In genomic region chr6:151058021-151058733, GRCh38 we compare ENCODE assay signal across 14 cellular contexts.
DNase-seq lines count a peak whose midpoint lies in the region; ATAC-seq, FAIRE-seq and TF ChIP-seq lines count a peak whose summit lies in the region.
"Had no signal": no experiment of that assay in that cellular context is flagged by ENCODE, and none has a peak within 500 bp of the region (broad histone marks: within the 10 kb centered on the region; RNA-seq: fewer than 3 reads in every experiment).

No MANE protein-coding gene starts in this region.

- H3K4me1 ChIP-seq in BLaER1 (peaks cover 38% of the 10 kb centered on the region), Panc1 (ENCODE audit: control insufficient read depth, insufficient read depth, low read length) (peaks cover 60% of the 10 kb centered on the region), endothelial cell of umbilical vein (ENCODE audit: control insufficient read depth, extremely low read depth, insufficient read depth, low read length) (peaks cover 45% of the 10 kb centered on the region)
- no peaks in the 10 kb centered on the region for H3K4me1 ChIP-seq in effector memory CD4-positive, alpha-beta T cell (ENCODE audit: control insufficient read depth, insufficient read depth, low read length, poor library complexity, severe bottlenecking)
- H3K4me1 ChIP-seq: lower lobe of right lung had no signal

- ATAC-seq in Panc1, result no peak
- no peak for ATAC-seq in HG03280 (IDR thresholded peaks at IDR 0.05; ENCODE audit: unreplicated experiment)
- ATAC-seq: lower lobe of right lung had no signal

- in situ Hi-C loops in Panc1 (cut with HindIII; ENCODE audit: low pct_unique_long_range_greater_than_20kb, low sequenced_read_pairs), result no loop called here

- FAIRE-seq in endothelial cell of umbilical vein (lab: Jason Lieb, UNC), result no peak
- FAIRE-seq: K562 had no signal

- peaks cover 36% of the 10 kb centered on the region for H3K36me3 ChIP-seq in BLaER1
- H3K36me3 ChIP-seq in Panc1 (ENCODE audit: control insufficient read depth, insufficient read depth, low read length), result no peaks in the 10 kb centered on the region
- H3K36me3 ChIP-seq in endothelial cell of umbilical vein (ENCODE audit: control insufficient read depth in 2 of 2, extremely low read depth in 1 of 2, insufficient read depth in 2 of 2, low read length in 2 of 2), result peaks cover 0 to 5% of the 10 kb centered on the region in 2 experiments
- H3K36me3 ChIP-seq in effector memory CD4-positive, alpha-beta T cell (ENCODE audit: control insufficient read depth, insufficient read depth, low read length), result no peaks in the 10 kb centered on the region
- H3K36me3 ChIP-seq: lower lobe of right lung had no signal

- TF ChIP-seq CTCF in Panc1 (IDR thresholded peaks at IDR 0.05) (no peak), endothelial cell of umbilical vein (IDR thresholded peaks at IDR 0.05; ENCODE audit: extremely low read depth in 1 of 2, insufficient read depth in 1 of 2, low read depth in 1 of 2, low read length in 2 of 2) (no peak)

- no peak overlapping the region for H2AFZ ChIP-seq in endothelial cell of umbilical vein (ENCODE audit: low read depth, low read length)

- CTCF ChIA-PET in Panc1 (lab: Charles Lee) (no interaction called here), endothelial cell of umbilical vein (lab: Charles Lee) (interaction anchor here (0.6 to 4.7 kb wide), 5 partner anchors 10 to 276 kb away, joined by 3 to 24 read pairs (median 4); no protein-coding TSS in a partner anchor)

- no peaks in the 10 kb centered on the region for H3K9me1 ChIP-seq in endothelial cell of umbilical vein (replicated peaks; ENCODE audit: control insufficient read depth, extremely low read depth, insufficient read depth, low read length)

- H3K9ac ChIP-seq in BLaER1 (no peak overlapping the region), endothelial cell of umbilical vein (replicated peaks; ENCODE audit: extremely low read depth, insufficient read depth, low read length) (no peak overlapping the region)

- no peaks in the 10 kb centered on the region for H3K27me3 ChIP-seq in BLaER1
- no peaks in the 10 kb centered on the region for H3K27me3 ChIP-seq in Panc1 (ENCODE audit: control insufficient read depth, insufficient read depth, low read length)
- H3K27me3 ChIP-seq in endothelial cell of umbilical vein (ENCODE audit: control insufficient read depth in 2 of 2, insufficient read depth in 2 of 2, low read length in 2 of 2), result no peaks in the 10 kb centered on the region
- no peaks in the 10 kb centered on the region for H3K27me3 ChIP-seq in effector memory CD4-positive, alpha-beta T cell (replicated peaks; ENCODE audit: control insufficient read depth, insufficient read depth, low read length, poor library complexity, severe bottlenecking)

- BruUV-seq in Panc1 (replicated peaks; lab: Mats Ljungman, UMichigan), result no TSS peak
- BruUV-seq in endothelial cell of umbilical vein (replicated peaks; lab: Mats Ljungman, UMichigan), result no TSS peak

- H4K20me1 ChIP-seq in BLaER1 (no peaks in the 10 kb centered on the region), endothelial cell of umbilical vein (replicated peaks; ENCODE audit: control insufficient read depth, extremely low read depth, insufficient read depth, low read length) (no peaks in the 10 kb centered on the region)

- H3K27ac ChIP-seq in BLaER1 (no peak overlapping the region), Panc1 (ENCODE audit: low read length) (peak overlapping the region; percentile 98), endothelial cell of umbilical vein (ENCODE audit: insufficient read depth, low read depth, low read length) (peak overlapping the region; percentile 95), caudate nucleus (ENCODE audit: low read depth, low read length) (no peak overlapping the region)
- no peak overlapping the region for H3K27ac ChIP-seq in effector memory CD4-positive, alpha-beta T cell (ENCODE audit: insufficient read depth, low read length, poor library complexity, severe bottlenecking)
- H3K27ac ChIP-seq: lower lobe of right lung had no signal

- H3K79me2 ChIP-seq in endothelial cell of umbilical vein (ENCODE audit: control insufficient read depth, insufficient read depth, low read length), result peaks cover 9% of the 10 kb centered on the region

- TF ChIP-seq POLR2A in endothelial cell of umbilical vein (IDR thresholded peaks at IDR 0.05; ENCODE audit: low read depth, low read length), result no peak

- no peaks in the 10 kb centered on the region for H3K9me3 ChIP-seq in BLaER1
- H3K9me3 ChIP-seq in Panc1 (ENCODE audit: control insufficient read depth, insufficient read depth, low read depth, low read length), result no peaks in the 10 kb centered on the region
- no peaks in the 10 kb centered on the region for H3K9me3 ChIP-seq in endothelial cell of umbilical vein (replicated peaks; ENCODE audit: control insufficient read depth, insufficient read depth, low read length)
- no peaks in the 10 kb centered on the region for H3K9me3 ChIP-seq in effector memory CD4-positive, alpha-beta T cell (ENCODE audit: control insufficient read depth, low read length)
- H3K9me3 ChIP-seq: lower lobe of right lung had no signal

- dilution Hi-C loops in endothelial cell of umbilical vein (cut with MboI; ENCODE audit: extremely low pct_ligation_motif_present, low sequenced_read_pairs), result no loop called here

- POLR2A ChIA-PET in Panc1 (lab: Charles Lee) (interaction anchor here (0.6 kb wide), 1 partner anchor 182 kb away, joined by 3 read pairs; no protein-coding TSS in a partner anchor), endothelial cell of umbilical vein (lab: Charles Lee) (no interaction called here)

- intact Hi-C loops in Panc1 (cut with micrococcal nuclease; ENCODE audit: unreplicated experiment) (no loop called here), endothelial cell of umbilical vein (cut with micrococcal nuclease) (no loop called here)

- DNase-seq in Panc1 (ENCODE audit: low read depth, low spot score), result no peak
- DNase-seq in endothelial cell of umbilical vein (ENCODE audit: low read depth, low spot score), result no peak
- peak; percentile 60 for DNase-seq in mesenteric fat pad (ENCODE audit: low spot score)
- no peak for DNase-seq in caudate nucleus (lab: John Stamatoyannopoulos, UW)
- DNase-seq in AG20443 (ENCODE audit: low spot score), result no peak
- no peak for DNase-seq in effector memory CD4-positive, alpha-beta T cell
- DNase-seq: activated naive CD4-positive, alpha-beta T cell treated with anti-CD3 and anti-CD28 coated beads for 36 hours; lower lobe of right lung; NCI-H1092; stimulated activated naive CD4-positive, alpha-beta T cell treated with Interleukin-2 at 50 U/mL for 16 hours; T-helper 1 cell had no signal

- H3K4me3 ChIP-seq in BLaER1, result no peak overlapping the region
- no peak overlapping the region for H3K4me3 ChIP-seq in Panc1 (ENCODE audit: low read depth in 2 of 2, low read length in 2 of 2)
- H3K4me3 ChIP-seq in endothelial cell of umbilical vein (replicated peaks in 1 of 3; ENCODE audit: insufficient read depth in 1 of 3, low read depth in 1 of 3, low read length in 3 of 3), result no peak overlapping the region
- no peak overlapping the region for H3K4me3 ChIP-seq in effector memory CD4-positive, alpha-beta T cell (ENCODE audit: insufficient read depth, low read depth, low read length, poor library complexity, severe bottlenecking)
- H3K4me3 ChIP-seq: K562, lower lobe of right lung had no signal

- H3K4me2 ChIP-seq in BLaER1 (peak overlapping the region; percentile 18), endothelial cell of umbilical vein (ENCODE audit: insufficient read depth, low read length) (no peak overlapping the region)

TF ChIP-seq in endothelial cell of umbilical vein, 7 proteins besides CTCF, POLR2A, EP300 and RAD21:
- TF ChIP-seq FOS (IDR thresholded peaks at IDR 0.05; ENCODE audit: borderline replicate concordance, insufficient read depth, low read length) (no peak), EZH2 (IDR thresholded peaks at IDR 0.05; ENCODE audit: borderline replicate concordance, low read depth, low read length, severe bottlenecking) (no peak), MAX (IDR thresholded peaks at IDR 0.05; ENCODE audit: insufficient read depth, insufficient read length) (no peak), JUN (IDR thresholded peaks at IDR 0.05; ENCODE audit: borderline replicate concordance, insufficient read depth, insufficient read length, low read depth) (no peak), MYC (IDR thresholded peaks at IDR 0.05; ENCODE audit: low read depth, low read length) (no peak), GATA2 (IDR thresholded peaks at IDR 0.05; ENCODE audit: insufficient read depth, insufficient read length, low read depth, low read length) (no peak), POLR2AphosphoS5 (IDR thresholded peaks at IDR 0.05; ENCODE audit: insufficient read depth, low read depth, low read length) (no peak)

Comparison
In these comparisons a context has a peak if more than half of its experiments do, and no peak if none do; other contexts are left out.
1. H3K27ac ChIP-seq: peak in Panc1 (single experiment) and endothelial cell of umbilical vein (single experiment); none in BLaER1 (single experiment), caudate nucleus (single experiment) and effector memory CD4-positive, alpha-beta T cell (single experiment).